Comparison of ENCODE assay signal across 1 cellular context in the genomic region with DNA sequence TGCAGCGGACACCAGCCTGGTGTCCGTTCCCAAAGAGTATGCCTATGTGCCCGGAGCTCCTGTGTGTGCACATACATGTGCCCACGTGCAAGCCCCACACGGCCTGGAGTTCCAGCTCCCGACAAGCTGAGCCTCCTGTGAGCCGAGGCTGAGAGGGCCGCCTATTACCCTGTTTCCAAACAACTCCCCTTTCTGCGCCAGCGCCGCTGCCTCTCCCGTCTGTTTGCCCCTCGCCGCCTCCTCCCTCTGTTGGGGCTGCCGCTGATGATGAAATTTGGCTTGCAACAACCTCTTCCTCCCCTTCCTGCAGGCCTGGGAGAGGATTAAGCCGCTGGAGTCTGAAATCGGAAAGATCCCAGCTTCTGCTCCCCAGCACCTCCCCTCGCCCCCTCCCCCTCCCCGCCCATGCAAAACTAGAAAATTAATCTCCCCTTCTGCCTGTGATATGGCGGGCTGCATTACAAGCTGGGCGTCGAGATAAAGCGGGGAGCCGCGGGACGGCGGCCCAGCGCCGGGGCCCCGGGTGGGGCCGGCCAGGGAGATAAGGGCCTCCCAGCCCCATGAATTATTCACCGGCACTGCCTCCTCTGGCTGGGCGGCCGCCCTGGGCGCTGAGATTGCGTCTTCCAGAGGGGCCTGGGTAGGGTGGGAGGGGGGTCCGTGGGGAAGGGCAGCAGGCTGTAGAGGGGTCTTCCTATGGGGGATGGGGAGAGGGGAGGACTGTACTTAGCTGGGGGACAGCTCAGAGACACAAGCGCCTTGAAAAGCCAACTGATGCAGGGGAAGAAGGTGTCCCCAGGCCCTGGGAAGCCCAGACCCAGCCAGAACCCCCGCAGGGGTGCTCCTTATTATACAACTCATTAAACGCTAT.
TF ChIP-seq lines count a peak whose summit lies in the region.

No MANE protein-coding gene starts in this region.

TF ChIP-seq in K562, 482 proteins besides CTCF, POLR2A, EP300 and RAD21 (continued from another document):
- TF ChIP-seq, protein P1, sequence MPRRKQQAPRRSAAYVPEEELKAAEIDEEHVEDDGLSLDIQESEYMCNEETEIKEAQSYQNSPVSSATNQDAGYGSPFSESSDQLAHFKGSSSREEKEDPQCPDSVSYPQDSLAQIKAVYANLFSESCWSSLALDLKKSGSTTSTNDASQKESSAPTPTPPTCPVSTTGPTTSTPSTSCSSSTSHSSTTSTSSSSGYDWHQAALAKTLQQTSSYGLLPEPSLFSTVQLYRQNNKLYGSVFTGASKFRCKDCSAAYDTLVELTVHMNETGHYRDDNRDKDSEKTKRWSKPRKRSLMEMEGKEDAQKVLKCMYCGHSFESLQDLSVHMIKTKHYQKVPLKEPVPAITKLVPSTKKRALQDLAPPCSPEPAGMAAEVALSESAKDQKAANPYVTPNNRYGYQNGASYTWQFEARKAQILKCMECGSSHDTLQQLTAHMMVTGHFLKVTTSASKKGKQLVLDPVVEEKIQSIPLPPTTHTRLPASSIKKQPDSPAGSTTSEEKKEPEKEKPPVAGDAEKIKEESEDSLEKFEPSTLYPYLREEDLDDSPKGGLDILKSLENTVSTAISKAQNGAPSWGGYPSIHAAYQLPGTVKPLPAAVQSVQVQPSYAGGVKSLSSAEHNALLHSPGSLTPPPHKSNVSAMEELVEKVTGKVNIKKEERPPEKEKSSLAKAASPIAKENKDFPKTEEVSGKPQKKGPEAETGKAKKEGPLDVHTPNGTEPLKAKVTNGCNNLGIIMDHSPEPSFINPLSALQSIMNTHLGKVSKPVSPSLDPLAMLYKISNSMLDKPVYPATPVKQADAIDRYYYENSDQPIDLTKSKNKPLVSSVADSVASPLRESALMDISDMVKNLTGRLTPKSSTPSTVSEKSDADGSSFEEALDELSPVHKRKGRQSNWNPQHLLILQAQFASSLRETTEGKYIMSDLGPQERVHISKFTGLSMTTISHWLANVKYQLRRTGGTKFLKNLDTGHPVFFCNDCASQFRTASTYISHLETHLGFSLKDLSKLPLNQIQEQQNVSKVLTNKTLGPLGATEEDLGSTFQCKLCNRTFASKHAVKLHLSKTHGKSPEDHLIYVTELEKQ (CRISPR knock-in tag; IDR thresholded peaks at IDR 0.05), result no peak
- TF ChIP-seq PHB (CRISPR knock-in tag; IDR thresholded peaks at IDR 0.05) (no peak), ARNT (IDR thresholded peaks at IDR 0.05) (no peak)
- TF ChIP-seq, protein P2, sequence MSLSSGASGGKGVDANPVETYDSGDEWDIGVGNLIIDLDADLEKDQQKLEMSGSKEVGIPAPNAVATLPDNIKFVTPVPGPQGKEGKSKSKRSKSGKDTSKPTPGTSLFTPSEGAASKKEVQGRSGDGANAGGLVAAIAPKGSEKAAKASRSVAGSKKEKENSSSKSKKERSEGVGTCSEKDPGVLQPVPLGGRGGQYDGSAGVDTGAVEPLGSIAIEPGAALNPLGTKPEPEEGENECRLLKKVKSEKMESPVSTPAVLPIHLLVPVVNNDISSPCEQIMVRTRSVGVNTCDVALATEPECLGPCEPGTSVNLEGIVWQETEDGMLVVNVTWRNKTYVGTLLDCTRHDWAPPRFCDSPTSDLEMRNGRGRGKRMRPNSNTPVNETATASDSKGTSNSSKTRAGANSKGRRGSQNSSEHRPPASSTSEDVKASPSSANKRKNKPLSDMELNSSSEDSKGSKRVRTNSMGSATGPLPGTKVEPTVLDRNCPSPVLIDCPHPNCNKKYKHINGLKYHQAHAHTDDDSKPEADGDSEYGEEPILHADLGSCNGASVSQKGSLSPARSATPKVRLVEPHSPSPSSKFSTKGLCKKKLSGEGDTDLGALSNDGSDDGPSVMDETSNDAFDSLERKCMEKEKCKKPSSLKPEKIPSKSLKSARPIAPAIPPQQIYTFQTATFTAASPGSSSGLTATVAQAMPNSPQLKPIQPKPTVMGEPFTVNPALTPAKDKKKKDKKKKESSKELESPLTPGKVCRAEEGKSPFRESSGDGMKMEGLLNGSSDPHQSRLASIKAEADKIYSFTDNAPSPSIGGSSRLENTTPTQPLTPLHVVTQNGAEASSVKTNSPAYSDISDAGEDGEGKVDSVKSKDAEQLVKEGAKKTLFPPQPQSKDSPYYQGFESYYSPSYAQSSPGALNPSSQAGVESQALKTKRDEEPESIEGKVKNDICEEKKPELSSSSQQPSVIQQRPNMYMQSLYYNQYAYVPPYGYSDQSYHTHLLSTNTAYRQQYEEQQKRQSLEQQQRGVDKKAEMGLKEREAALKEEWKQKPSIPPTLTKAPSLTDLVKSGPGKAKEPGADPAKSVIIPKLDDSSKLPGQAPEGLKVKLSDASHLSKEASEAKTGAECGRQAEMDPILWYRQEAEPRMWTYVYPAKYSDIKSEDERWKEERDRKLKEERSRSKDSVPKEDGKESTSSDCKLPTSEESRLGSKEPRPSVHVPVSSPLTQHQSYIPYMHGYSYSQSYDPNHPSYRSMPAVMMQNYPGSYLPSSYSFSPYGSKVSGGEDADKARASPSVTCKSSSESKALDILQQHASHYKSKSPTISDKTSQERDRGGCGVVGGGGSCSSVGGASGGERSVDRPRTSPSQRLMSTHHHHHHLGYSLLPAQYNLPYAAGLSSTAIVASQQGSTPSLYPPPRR (CRISPR knock-in tag; IDR thresholded peaks at IDR 0.05; ENCODE audit: borderline replicate concordance), result no peak
